1 cellular context compared by ENCODE assay signal in the genomic region with DNA sequence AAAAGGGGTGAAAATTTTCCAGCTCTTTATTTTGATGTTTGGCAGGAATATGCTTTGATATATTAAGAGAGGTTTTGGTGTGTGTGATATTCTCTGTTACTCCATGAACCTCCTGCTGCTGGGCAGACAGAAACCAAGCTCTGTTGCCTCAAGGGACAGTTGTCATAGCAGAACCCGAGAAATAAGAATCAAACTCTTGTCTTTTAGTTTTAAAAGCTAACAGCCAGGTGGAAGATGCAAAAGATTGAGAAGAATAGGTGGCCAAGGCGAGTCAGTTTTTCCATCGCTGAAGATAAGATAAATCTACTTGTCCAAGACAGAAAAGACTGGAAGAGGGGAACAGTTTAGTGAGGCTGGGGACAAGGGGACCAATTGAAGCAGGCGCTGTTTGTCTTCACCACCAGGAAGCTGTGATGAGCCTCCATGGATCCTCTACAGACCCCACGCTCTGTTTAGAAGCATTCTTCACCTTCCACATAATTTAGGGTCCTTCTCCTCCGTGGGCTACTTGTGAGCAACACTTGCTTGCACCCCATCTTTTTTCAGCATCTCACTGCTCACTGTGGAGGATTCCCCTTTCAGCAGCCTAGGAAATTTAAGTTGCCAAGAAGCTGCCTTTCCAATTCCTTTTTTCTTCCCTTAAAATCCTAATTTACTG.
A peak's percentile ranks its signal among the peaks of the same experiment; 100 is the strongest.
TF ChIP-seq lines count a peak whose summit lies in the region.

No MANE protein-coding gene starts in this region.

TF ChIP-seq in GM12878, 131 proteins besides CTCF, POLR2A, EP300 and RAD21 (continued from another document):
- TF ChIP-seq, protein P1, sequence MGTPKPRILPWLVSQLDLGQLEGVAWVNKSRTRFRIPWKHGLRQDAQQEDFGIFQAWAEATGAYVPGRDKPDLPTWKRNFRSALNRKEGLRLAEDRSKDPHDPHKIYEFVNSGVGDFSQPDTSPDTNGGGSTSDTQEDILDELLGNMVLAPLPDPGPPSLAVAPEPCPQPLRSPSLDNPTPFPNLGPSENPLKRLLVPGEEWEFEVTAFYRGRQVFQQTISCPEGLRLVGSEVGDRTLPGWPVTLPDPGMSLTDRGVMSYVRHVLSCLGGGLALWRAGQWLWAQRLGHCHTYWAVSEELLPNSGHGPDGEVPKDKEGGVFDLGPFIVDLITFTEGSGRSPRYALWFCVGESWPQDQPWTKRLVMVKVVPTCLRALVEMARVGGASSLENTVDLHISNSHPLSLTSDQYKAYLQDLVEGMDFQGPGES (IDR thresholded peaks at IDR 0.05): no peak
- peak; percentile 67; the same call in 1 of the 2 replicates for TF ChIP-seq FOXM1 (IDR thresholded peaks at IDR 0.05; ENCODE audit: low read depth, low read length)
- TF ChIP-seq TCF12 (IDR thresholded peaks at IDR 0.05; ENCODE audit: low read depth, low read length): 0 out of 2 replicates have a peak, but pooled peaks have one; percentile 12
- TF ChIP-seq KDM1A (IDR thresholded peaks at IDR 0.05; ENCODE audit: borderline replicate concordance): no peak
- TF ChIP-seq CBX5 (IDR thresholded peaks at IDR 0.05; ENCODE audit: low read depth): no peak
- no peak for TF ChIP-seq SMC3 (IDR thresholded peaks at IDR 0.05; ENCODE audit: borderline replicate concordance, low read length)
- no peak for TF ChIP-seq CREB1 (IDR thresholded peaks at IDR 0.05; ENCODE audit: low read depth)
- TF ChIP-seq YBX1 (IDR thresholded peaks at IDR 0.05): no peak
- TF ChIP-seq, protein P2, sequence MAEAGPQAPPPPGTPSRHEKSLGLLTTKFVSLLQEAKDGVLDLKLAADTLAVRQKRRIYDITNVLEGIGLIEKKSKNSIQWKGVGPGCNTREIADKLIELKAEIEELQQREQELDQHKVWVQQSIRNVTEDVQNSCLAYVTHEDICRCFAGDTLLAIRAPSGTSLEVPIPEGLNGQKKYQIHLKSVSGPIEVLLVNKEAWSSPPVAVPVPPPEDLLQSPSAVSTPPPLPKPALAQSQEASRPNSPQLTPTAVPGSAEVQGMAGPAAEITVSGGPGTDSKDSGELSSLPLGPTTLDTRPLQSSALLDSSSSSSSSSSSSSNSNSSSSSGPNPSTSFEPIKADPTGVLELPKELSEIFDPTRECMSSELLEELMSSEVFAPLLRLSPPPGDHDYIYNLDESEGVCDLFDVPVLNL (IDR thresholded peaks at IDR 0.05; ENCODE audit: low read depth, low read length): no peak
- TF ChIP-seq, protein P3, sequence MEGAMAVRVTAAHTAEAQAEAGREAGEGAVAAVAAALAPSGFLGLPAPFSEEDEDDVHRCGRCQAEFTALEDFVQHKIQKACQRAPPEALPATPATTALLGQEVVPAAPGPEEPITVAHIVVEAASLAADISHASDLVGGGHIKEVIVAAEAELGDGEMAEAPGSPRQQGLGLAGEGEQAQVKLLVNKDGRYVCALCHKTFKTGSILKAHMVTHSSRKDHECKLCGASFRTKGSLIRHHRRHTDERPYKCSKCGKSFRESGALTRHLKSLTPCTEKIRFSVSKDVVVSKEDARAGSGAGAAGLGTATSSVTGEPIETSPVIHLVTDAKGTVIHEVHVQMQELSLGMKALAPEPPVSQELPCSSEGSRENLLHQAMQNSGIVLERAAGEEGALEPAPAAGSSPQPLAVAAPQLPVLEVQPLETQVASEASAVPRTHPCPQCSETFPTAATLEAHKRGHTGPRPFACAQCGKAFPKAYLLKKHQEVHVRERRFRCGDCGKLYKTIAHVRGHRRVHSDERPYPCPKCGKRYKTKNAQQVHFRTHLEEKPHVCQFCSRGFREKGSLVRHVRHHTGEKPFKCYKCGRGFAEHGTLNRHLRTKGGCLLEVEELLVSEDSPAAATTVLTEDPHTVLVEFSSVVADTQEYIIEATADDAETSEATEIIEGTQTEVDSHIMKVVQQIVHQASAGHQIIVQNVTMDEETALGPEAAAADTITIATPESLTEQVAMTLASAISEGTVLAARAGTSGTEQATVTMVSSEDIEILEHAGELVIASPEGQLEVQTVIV (IDR thresholded peaks at IDR 0.05; ENCODE audit: borderline replicate concordance, partially characterized antibody): no peak
- TF ChIP-seq RB1 (IDR thresholded peaks at IDR 0.05; ENCODE audit: borderline replicate concordance): no peak
- TF ChIP-seq, protein P4, sequence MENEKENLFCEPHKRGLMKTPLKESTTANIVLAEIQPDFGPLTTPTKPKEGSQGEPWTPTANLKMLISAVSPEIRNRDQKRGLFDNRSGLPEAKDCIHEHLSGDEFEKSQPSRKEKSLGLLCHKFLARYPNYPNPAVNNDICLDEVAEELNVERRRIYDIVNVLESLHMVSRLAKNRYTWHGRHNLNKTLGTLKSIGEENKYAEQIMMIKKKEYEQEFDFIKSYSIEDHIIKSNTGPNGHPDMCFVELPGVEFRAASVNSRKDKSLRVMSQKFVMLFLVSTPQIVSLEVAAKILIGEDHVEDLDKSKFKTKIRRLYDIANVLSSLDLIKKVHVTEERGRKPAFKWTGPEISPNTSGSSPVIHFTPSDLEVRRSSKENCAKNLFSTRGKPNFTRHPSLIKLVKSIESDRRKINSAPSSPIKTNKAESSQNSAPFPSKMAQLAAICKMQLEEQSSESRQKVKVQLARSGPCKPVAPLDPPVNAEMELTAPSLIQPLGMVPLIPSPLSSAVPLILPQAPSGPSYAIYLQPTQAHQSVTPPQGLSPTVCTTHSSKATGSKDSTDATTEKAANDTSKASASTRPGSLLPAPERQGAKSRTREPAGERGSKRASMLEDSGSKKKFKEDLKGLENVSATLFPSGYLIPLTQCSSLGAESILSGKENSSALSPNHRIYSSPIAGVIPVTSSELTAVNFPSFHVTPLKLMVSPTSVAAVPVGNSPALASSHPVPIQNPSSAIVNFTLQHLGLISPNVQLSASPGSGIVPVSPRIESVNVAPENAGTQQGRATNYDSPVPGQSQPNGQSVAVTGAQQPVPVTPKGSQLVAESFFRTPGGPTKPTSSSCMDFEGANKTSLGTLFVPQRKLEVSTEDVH (IDR thresholded peaks at IDR 0.05; ENCODE audit: low read depth, partially characterized antibody): no peak
- TF ChIP-seq IKZF2 (IDR thresholded peaks at IDR 0.05): no peak; a peak in 2 of 4 replicates
- TF ChIP-seq, protein P5, sequence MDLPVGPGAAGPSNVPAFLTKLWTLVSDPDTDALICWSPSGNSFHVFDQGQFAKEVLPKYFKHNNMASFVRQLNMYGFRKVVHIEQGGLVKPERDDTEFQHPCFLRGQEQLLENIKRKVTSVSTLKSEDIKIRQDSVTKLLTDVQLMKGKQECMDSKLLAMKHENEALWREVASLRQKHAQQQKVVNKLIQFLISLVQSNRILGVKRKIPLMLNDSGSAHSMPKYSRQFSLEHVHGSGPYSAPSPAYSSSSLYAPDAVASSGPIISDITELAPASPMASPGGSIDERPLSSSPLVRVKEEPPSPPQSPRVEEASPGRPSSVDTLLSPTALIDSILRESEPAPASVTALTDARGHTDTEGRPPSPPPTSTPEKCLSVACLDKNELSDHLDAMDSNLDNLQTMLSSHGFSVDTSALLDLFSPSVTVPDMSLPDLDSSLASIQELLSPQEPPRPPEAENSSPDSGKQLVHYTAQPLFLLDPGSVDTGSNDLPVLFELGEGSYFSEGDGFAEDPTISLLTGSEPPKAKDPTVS (IDR thresholded peaks at IDR 0.05; ENCODE audit: low read depth, low read length): no peak
